8 cellular contexts compared by ENCODE assay signal in genomic region chr1:67162954-67163353, GRCh38.
DNase-seq lines count a peak whose midpoint lies in the region; ATAC-seq lines count a peak whose summit lies in the region.

No MANE protein-coding gene starts in this region.

- peak overlapping the region; percentile 86 for H3K27ac Mint-ChIP-seq in activated naive CD4-positive, alpha-beta T cell treated with anti-CD3 and anti-CD28 coated beads, Interleukin-2, amount 50 U/mL, for 24 hours
- no peak overlapping the region for H3K27ac Mint-ChIP-seq in stimulated activated naive B cell treated with anti-CD40 and anti-IgM and Interleukin-4, amounts not matched to agents 10 μg/mL and 1 μg/mL and 100 μg/mL, for 72 hours

- peaks cover 2% of the 10 kb centered on the region for H3K36me3 Mint-ChIP-seq in activated naive CD4-positive, alpha-beta T cell treated with anti-CD3 and anti-CD28 coated beads, Interleukin-2, amount 50 U/mL, for 24 hours
- no peaks in the 10 kb centered on the region for H3K36me3 Mint-ChIP-seq in stimulated activated naive B cell treated with anti-CD40 and anti-IgM and Interleukin-4, amounts not matched to agents 10 μg/mL and 1 μg/mL and 100 μg/mL, for 72 hours

- ATAC-seq in HG03558 (IDR thresholded peaks at IDR 0.05; ENCODE audit: extremely low read depth, unreplicated experiment) = peak; percentile 45
- ATAC-seq in stimulated activated naive B cell treated with anti-CD40 and anti-IgM and Interleukin-4, amounts not matched to agents 10 μg/mL and 1 μg/mL and 100 μg/mL, for 72 hours (replicated peaks) = peak; percentile 37 to 52

- no peaks in the 10 kb centered on the region for H3K9me3 Mint-ChIP-seq in activated naive CD4-positive, alpha-beta T cell treated with anti-CD3 and anti-CD28 coated beads, Interleukin-2, amount 50 U/mL, for 24 hours
- H3K9me3 Mint-ChIP-seq in stimulated activated naive B cell treated with anti-CD40 and anti-IgM and Interleukin-4, amounts not matched to agents 10 μg/mL and 1 μg/mL and 100 μg/mL, for 72 hours = peaks cover 0 to 3% of the 10 kb centered on the region in 2 donors

- H3K4me3 Mint-ChIP-seq in activated naive CD4-positive, alpha-beta T cell treated with anti-CD3 and anti-CD28 coated beads, Interleukin-2, amount 50 U/mL, for 24 hours = peak overlapping the region; percentile 26
- no peak overlapping the region for H3K4me3 Mint-ChIP-seq in stimulated activated naive B cell treated with anti-CD40 and anti-IgM and Interleukin-4, amounts not matched to agents 10 μg/mL and 1 μg/mL and 100 μg/mL, for 72 hours

- peaks cover 48% of the 10 kb centered on the region for H3K4me1 Mint-ChIP-seq in activated naive CD4-positive, alpha-beta T cell treated with anti-CD3 and anti-CD28 coated beads, Interleukin-2, amount 50 U/mL, for 24 hours
- H3K4me1 Mint-ChIP-seq in stimulated activated naive B cell treated with anti-CD40 and anti-IgM and Interleukin-4, amounts not matched to agents 10 μg/mL and 1 μg/mL and 100 μg/mL, for 72 hours = peaks cover 4 to 10% of the 10 kb centered on the region in 2 donors

- H3K27me3 Mint-ChIP-seq in activated naive CD4-positive, alpha-beta T cell treated with anti-CD3 and anti-CD28 coated beads, Interleukin-2, amount 50 U/mL, for 24 hours = peaks cover 2% of the 10 kb centered on the region
- H3K27me3 Mint-ChIP-seq in stimulated activated naive B cell treated with anti-CD40 and anti-IgM and Interleukin-4, amounts not matched to agents 10 μg/mL and 1 μg/mL and 100 μg/mL, for 72 hours = peaks cover 0 to 4% of the 10 kb centered on the region in 2 donors

- DNase-seq in activated gamma-delta T cell treated with Interleukin-2 at 50 U/mL for 16 hours (peak; percentile 26), activated gamma-delta T cell (lab: John Stamatoyannopoulos, UW) (no peak), anterior cingulate cortex (lab: John Stamatoyannopoulos, UW) (no peak), MV-4-11 (lab: John Stamatoyannopoulos, UW) (no peak), NCI-H345 (lab: John Stamatoyannopoulos, UW) (no peak)
- DNase-seq in stimulated activated naive B cell treated with anti-CD40 and anti-IgM and Interleukin-4, amounts not matched to agents 10 μg/mL and 1 μg/mL and 100 μg/mL, for 72 hours = no peak
